Comparison of ENCODE assay signal across 8 cellular contexts in the genomic region with DNA sequence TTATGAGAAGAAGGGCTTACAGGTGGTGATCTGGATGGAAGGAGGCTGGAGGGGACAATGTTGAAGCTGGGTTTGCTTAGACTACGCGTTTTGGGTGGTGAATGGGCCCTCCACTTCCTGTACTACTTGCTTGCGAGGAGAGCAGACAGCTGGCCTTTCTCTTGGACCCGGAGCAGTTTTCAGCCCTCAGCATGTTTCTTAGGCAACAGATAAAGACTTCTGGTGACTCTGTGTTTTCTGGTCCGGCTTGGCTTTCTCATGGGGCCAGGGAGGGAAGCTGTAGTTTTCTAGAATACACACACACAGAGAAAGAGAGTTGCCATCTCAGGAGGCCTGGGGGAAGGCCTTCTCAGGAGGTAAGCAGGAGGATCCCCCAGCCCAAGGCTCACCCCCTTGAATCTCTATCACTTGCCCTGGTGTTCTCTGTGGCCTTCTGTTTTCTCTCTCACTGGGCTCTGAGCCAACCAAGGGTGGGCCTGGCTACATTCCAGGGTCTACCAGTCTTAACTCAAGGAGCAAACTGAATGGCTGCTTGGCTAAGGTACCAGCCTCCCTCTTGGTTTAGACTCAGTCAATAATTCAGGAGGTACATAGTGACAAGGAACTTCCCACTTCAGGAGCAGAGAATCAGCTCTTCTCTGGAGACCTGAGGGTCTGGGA. TPM values are rescaled to one million over a fixed set of nuclear protein-coding genes. Genes with fewer than 3 reads are reported as not detected.
DNase-seq lines count a peak whose midpoint lies in the region; ATAC-seq and TF ChIP-seq lines count a peak whose summit lies in the region.

No MANE protein-coding gene starts in this region.

- no peak for TF ChIP-seq EP300 in tibial nerve (IDR thresholded peaks at IDR 0.05)

- no peak for TF ChIP-seq POLR2A in vagina (IDR thresholded peaks at IDR 0.05)
- no peak for TF ChIP-seq POLR2A in tibial nerve (IDR thresholded peaks at IDR 0.05)

- CTCF ChIA-PET in CD4-positive, alpha-beta T cell (lab: Charles Lee) = interaction anchor here (1.1 to 2.2 kb wide), 2 partner anchors 43 to 83 kb away, joined by 4 to 12 read pairs; a partner anchor contains a TSS

- POLR2A ChIA-PET in CD4-positive, alpha-beta T cell (lab: Charles Lee) = interaction anchor here (1.3 to 5.3 kb wide), 4 partner anchors 22 to 83 kb away, joined by 5 to 42 read pairs (median 30); a partner anchor contains a TSS
- POLR2A ChIA-PET in naive thymus-derived CD8-positive, alpha-beta T cell (lab: Charles Lee) = interaction anchor here (0.7 to 8.2 kb wide), 6 partner anchors 23 to 157 kb away, joined by 3 to 72 read pairs (median 10); a partner anchor contains a TSS

- H3K36me3 Mint-ChIP-seq in CD4-positive, alpha-beta T cell (ENCODE audit: low read depth) = peaks cover 6% of the 10 kb centered on the region
- peaks cover 0 to 4% (median 0%) of the 10 kb centered on the region in 3 donors for H3K36me3 Mint-ChIP-seq in naive thymus-derived CD8-positive, alpha-beta T cell
- H3K36me3 Mint-ChIP-seq in effector memory CD8-positive, alpha-beta T cell (ENCODE audit: insufficient read depth) = peaks cover 19% of the 10 kb centered on the region

- no peaks in the 10 kb centered on the region for H3K27me3 ChIP-seq in CD4-positive, alpha-beta T cell (ENCODE audit: control insufficient read depth, insufficient read depth, low read length)
- H3K27me3 ChIP-seq in vagina = no peaks in the 10 kb centered on the region
- no peaks in the 10 kb centered on the region for H3K27me3 ChIP-seq in tibial nerve

- intact Hi-C loops in CD4-positive, alpha-beta T cell (cut with DNase I, micrococcal nuclease) = no loop called here
- intact Hi-C loops in vagina (cut with DNase I) = no loop called here

- peaks cover 32% of the 10 kb centered on the region for H3K4me1 ChIP-seq in vagina
- H3K4me1 ChIP-seq in tibial nerve = peaks cover 0 to 44% (median 26%) of the 10 kb centered on the region in 4 donors

- no peak overlapping the region for H3K27ac ChIP-seq in CD4-positive, alpha-beta T cell (ENCODE audit: low read depth, low read length)
- peak overlapping the region; percentile 21 for H3K27ac ChIP-seq in caudate nucleus (ENCODE audit: low read depth, low read length)
- no peak overlapping the region for H3K27ac ChIP-seq in vagina
- peak overlapping the region in 2 of 4 donors; percentile 37 to 43 for H3K27ac ChIP-seq in tibial nerve

- H3K27ac Mint-ChIP-seq in CD4-positive, alpha-beta T cell = no peak overlapping the region
- peak overlapping the region; percentile 63 to 95 (median 86) for H3K27ac Mint-ChIP-seq in naive thymus-derived CD8-positive, alpha-beta T cell
- H3K27ac Mint-ChIP-seq in effector memory CD8-positive, alpha-beta T cell = peak overlapping the region in 1 of 2 donors; percentile 87

- peaks cover 23% of the 10 kb centered on the region for H3K4me1 Mint-ChIP-seq in CD4-positive, alpha-beta T cell (ENCODE audit: low read depth)
- H3K4me1 Mint-ChIP-seq in naive thymus-derived CD8-positive, alpha-beta T cell = peaks cover 19 to 47% (median 39%) of the 10 kb centered on the region in 4 donors
- peaks cover 16 to 35% of the 10 kb centered on the region in 2 donors for H3K4me1 Mint-ChIP-seq in effector memory CD8-positive, alpha-beta T cell (ENCODE audit: low read depth in 2 of 2)

- H3K4me3 Mint-ChIP-seq in CD4-positive, alpha-beta T cell = peak overlapping the region; percentile 74
- peak overlapping the region; percentile 41 to 88 (median 76) for H3K4me3 Mint-ChIP-seq in naive thymus-derived CD8-positive, alpha-beta T cell
- H3K4me3 Mint-ChIP-seq in effector memory CD8-positive, alpha-beta T cell = peak overlapping the region in 1 of 2 donors; percentile 96

- peaks cover 0 to 14% of the 10 kb centered on the region in 2 donors for H3K36me3 ChIP-seq in vagina
- H3K36me3 ChIP-seq in tibial nerve = peaks cover 0 to 16% (median 0%) of the 10 kb centered on the region in 3 donors

- H3K4me3 ChIP-seq in vagina = no peak overlapping the region
- H3K4me3 ChIP-seq in tibial nerve = no peak overlapping the region

- no peaks in the 10 kb centered on the region for H3K9me3 ChIP-seq in CD4-positive, alpha-beta T cell (ENCODE audit: control insufficient read depth, low read length)
- H3K9me3 ChIP-seq in vagina (no peaks in the 10 kb centered on the region), tibial nerve (no peaks in the 10 kb centered on the region)

- WGBS in tibial nerve, 2 donors = 46 to 51% methylated on average over 5 of the region's 5 CpGs

- no peaks in the 10 kb centered on the region for H3K9me3 Mint-ChIP-seq in CD4-positive, alpha-beta T cell
- H3K9me3 Mint-ChIP-seq in naive thymus-derived CD8-positive, alpha-beta T cell = no peaks in the 10 kb centered on the region
- no peaks in the 10 kb centered on the region for H3K9me3 Mint-ChIP-seq in effector memory CD8-positive, alpha-beta T cell

- no peak for ATAC-seq in CD4-positive, alpha-beta T cell (ENCODE audit: poor library complexity)
- no peak for ATAC-seq in naive thymus-derived CD8-positive, alpha-beta T cell
- ATAC-seq in effector memory CD8-positive, alpha-beta T cell (replicated peaks) = no peak

- no peaks in the 10 kb centered on the region for H3K27me3 Mint-ChIP-seq in CD4-positive, alpha-beta T cell
- no peaks in the 10 kb centered on the region for H3K27me3 Mint-ChIP-seq in naive thymus-derived CD8-positive, alpha-beta T cell
- H3K27me3 Mint-ChIP-seq in effector memory CD8-positive, alpha-beta T cell = no peaks in the 10 kb centered on the region

- TF ChIP-seq CTCF in CD4-positive, alpha-beta T cell (IDR thresholded peaks at IDR 0.05) = no peak
- no peak for TF ChIP-seq CTCF in vagina (IDR thresholded peaks at IDR 0.05)
- TF ChIP-seq CTCF in tibial nerve (IDR thresholded peaks at IDR 0.05) = no peak

- DNase-seq in CD4-positive, alpha-beta T cell = no peak
- DNase-seq in NCI-H1105 (lab: John Stamatoyannopoulos, UW) (peak; percentile 17), caudate nucleus (lab: John Stamatoyannopoulos, UW) (peak in 4 of 61 donors; percentile 1 to 56 (median 9)), vagina (ENCODE audit: extremely low spot score in 2 of 2) (no peak), tibial nerve (ENCODE audit: low spot score in 2 of 2) (no peak), AML-193 (lab: John Stamatoyannopoulos, UW) (no peak)
- DNase-seq in naive thymus-derived CD8-positive, alpha-beta T cell = peak in 2 of 10 donors; percentile 14 to 22
- DNase-seq in effector memory CD8-positive, alpha-beta T cell = no peak

RNA-seq across cellular contexts. Expression of a gene that starts 2.4 kb away (rescaled TPM):
- 10 to 100 TPM; 25.4 to 26.3 TPM for total RNA-seq in CD4-positive, alpha-beta T cell
- 10 to 100 TPM; 57.2 to 59.1 TPM for total RNA-seq in naive thymus-derived CD8-positive, alpha-beta T cell
- 10 to 100 TPM; 39.2 to 53.4 (median 46.6) TPM for polyA plus RNA-seq in naive thymus-derived CD8-positive, alpha-beta T cell
- total RNA-seq in vagina = 42.5 TPM
- 10 to 100 TPM; 33.4 to 54.0 (median 48.6) TPM for total RNA-seq in tibial nerve

RNA-seq across cellular contexts. Expression of a gene that starts 2.5 kb away (rescaled TPM):
- total RNA-seq in CD4-positive, alpha-beta T cell = under 1 TPM; 0.22 to 0.25 TPM
- under 1 TPM in 1 of 2 experiments, not detected in 1; 0.16 TPM for total RNA-seq in naive thymus-derived CD8-positive, alpha-beta T cell
- polyA plus RNA-seq in naive thymus-derived CD8-positive, alpha-beta T cell = not detected
- total RNA-seq in vagina (0.74 TPM), tibial nerve (1 to 10 TPM in 1 of 4 donors, under 1 TPM in 2, not detected in 1; 0.21 to 1.1 (median 0.30) TPM)

RNA-seq across cellular contexts. Expression of a gene that starts 21.1 kb away (rescaled TPM):
- 100 to 1,000 TPM; 239 to 250 TPM for total RNA-seq in CD4-positive, alpha-beta T cell
- 100 to 1,000 TPM; 182 to 194 TPM for total RNA-seq in naive thymus-derived CD8-positive, alpha-beta T cell
- 10 to 100 TPM; 70.2 to 91.8 (median 83.3) TPM for polyA plus RNA-seq in naive thymus-derived CD8-positive, alpha-beta T cell
- total RNA-seq in vagina (34.9 TPM), tibial nerve (10 to 100 TPM; 42.4 to 72.6 (median 61.5) TPM)

RNA-seq across cellular contexts. Expression of a gene that starts 27.0 kb away (rescaled TPM):
- total RNA-seq in CD4-positive, alpha-beta T cell = 10 to 100 TPM; 16.0 to 16.8 TPM
- 10 to 100 TPM; 53.9 to 58.4 TPM for total RNA-seq in naive thymus-derived CD8-positive, alpha-beta T cell
- polyA plus RNA-seq in naive thymus-derived CD8-positive, alpha-beta T cell = 10 to 100 TPM; 25.1 to 40.9 (median 25.4) TPM
- 85.7 TPM for total RNA-seq in vagina
- 100 to 1,000 TPM; 102 to 322 (median 190) TPM for total RNA-seq in tibial nerve

RNA-seq across cellular contexts. Expression of a gene that starts 43.1 kb away (rescaled TPM):
- total RNA-seq in CD4-positive, alpha-beta T cell = 100 to 1,000 TPM; 194 to 197 TPM
- total RNA-seq in naive thymus-derived CD8-positive, alpha-beta T cell = 100 to 1,000 TPM; 213 to 232 TPM
- 100 to 1,000 TPM; 250 to 283 (median 262) TPM for polyA plus RNA-seq in naive thymus-derived CD8-positive, alpha-beta T cell
- total RNA-seq in vagina (61.1 TPM), tibial nerve (10 to 100 TPM; 53.5 to 83.9 (median 57.2) TPM)
